In genomic region chr5:131318455-131318854, GRCh38 we compare ENCODE assay signal across 20 cellular contexts.
"Had no signal": no experiment of that assay in that cellular context is flagged by ENCODE, and none has a peak within 500 bp of the region (broad histone marks: within the 10 kb centered on the region; RNA-seq: fewer than 3 reads in every experiment).

No MANE protein-coding gene starts in this region.

- H3K27ac ChIP-seq: coronary artery, hepatocyte, ovary, right atrium auricular region, suprapubic skin, thyroid gland, upper lobe of left lung, uterus had no signal

- H3K36me3 ChIP-seq: ovary, right atrium auricular region, thyroid gland, uterus had no signal

- H2AFZ ChIP-seq: hepatocyte had no signal

- ATAC-seq: left colon; left ventricle myocardium superior; stimulated activated naive CD8-positive, alpha-beta T cell treated with anti-CD3 and anti-CD28 coated beads, Interleukin-15, Interleukin-2, amounts not matched to agents 100 U/mL and 50 U/mL, for 24 hours had no signal

- H3K4me1 ChIP-seq: right atrium auricular region had no signal

- DNase-seq: dorsolateral prefrontal cortex; effector CD8-positive, alpha-beta T cell; foreskin melanocyte; head of caudate nucleus; left colon; left ventricle myocardium superior; mesenchymal stem cell; midbrain; ovary; stimulated activated CD4-positive, alpha-beta T cell treated with anti-CD3 and anti-CD28 coated beads, Interleukin-2, amount 100 ng/mL, for 48 hours; stimulated activated naive CD8-positive, alpha-beta T cell treated with anti-CD3 and anti-CD28 coated beads, Interleukin-15, Interleukin-2, amounts not matched to agents 100 U/mL and 50 U/mL, for 24 hours; thyroid gland; upper lobe of left lung; uterus had no signal

- H3K9me3 ChIP-seq: ovary, right atrium auricular region, suprapubic skin, thyroid gland, upper lobe of left lung, uterus had no signal

- H3K4me3 ChIP-seq: coronary artery, dorsolateral prefrontal cortex, hepatocyte, lung, ovary, right atrium auricular region, smooth muscle cell, suprapubic skin, thyroid gland, upper lobe of left lung, uterus had no signal

- H3K4me2 ChIP-seq: hepatocyte, smooth muscle cell had no signal

- H3K27me3 ChIP-seq: dorsolateral prefrontal cortex, hepatocyte, ovary, right atrium auricular region, suprapubic skin, thyroid gland, upper lobe of left lung, uterus had no signal
